10 cellular contexts compared by ENCODE assay signal in genomic region chr10:91201213-91201996, GRCh38. TPM values are rescaled to one million over a fixed set of nuclear protein-coding genes. Genes with fewer than 3 reads are reported as not detected.
DNase-seq lines count a peak whose midpoint lies in the region; ATAC-seq, FAIRE-seq and TF ChIP-seq lines count a peak whose summit lies in the region.
"Had no signal": no experiment of that assay in that cellular context is flagged by ENCODE, and none has a peak within 500 bp of the region (broad histone marks: within the 10 kb centered on the region; RNA-seq: fewer than 3 reads in every experiment).

No MANE protein-coding gene starts in this region.

- intact Hi-C loops in Caco-2 (cut with micrococcal nuclease; ENCODE audit: unreplicated experiment) = no loop called here

- no peak for TF ChIP-seq CTCF in Caco-2 (IDR thresholded peaks at IDR 0.05; ENCODE audit: insufficient read depth in 1 of 2, low read depth in 1 of 2, low read length in 1 of 2, severe bottlenecking in 1 of 2, unreplicated experiment in 1 of 2)

- no peaks in the 10 kb centered on the region for H3K36me3 Mint-ChIP-seq in Caco-2 (ENCODE audit: insufficient read depth, unreplicated experiment)

- BruUV-seq in Caco-2 (replicated peaks; lab: Mats Ljungman, UMichigan) = no TSS peak

- H3K9me3 Mint-ChIP-seq in Caco-2 (ENCODE audit: unreplicated experiment) = no peaks in the 10 kb centered on the region

- no peak overlapping the region for H3K27ac Mint-ChIP-seq in Caco-2 (ENCODE audit: unreplicated experiment)

- peak; percentile 42 to 43 for DNase-seq in activated CD4-positive, alpha-beta T cell treated with anti-CD3 and anti-CD28 coated beads, Interleukin-2, amount 50 U/mL, for 4 hours
- no peak for DNase-seq in small intestine
- DNase-seq in H4 (ENCODE audit: low spot score) = no peak
- no peak for DNase-seq in NCI-H2196 (lab: John Stamatoyannopoulos, UW; ENCODE audit: unreplicated experiment)
- no peak for DNase-seq in Caco-2
- DNase-seq in H7 = no peak
- DNase-seq: foreskin keratinocyte, NCI-H2171 treated with DMSO at 0.1 percent for 48 hours had no signal

- H3K9me3 ChIP-seq in small intestine (ENCODE audit: control insufficient read depth, low read depth) (no peaks in the 10 kb centered on the region), Caco-2 (no peaks in the 10 kb centered on the region)

- H3K4me3 Mint-ChIP-seq in Caco-2 (ENCODE audit: unreplicated experiment) = no peak overlapping the region

- ATAC-seq in GM18907 (IDR thresholded peaks at IDR 0.05; ENCODE audit: unreplicated experiment) (peak; percentile 48), HG02798 (IDR thresholded peaks at IDR 0.05; ENCODE audit: poor library complexity, unreplicated experiment) (peak; percentile 58)
- ATAC-seq: foreskin keratinocyte had no signal

- H3K4me3 ChIP-seq in small intestine (ENCODE audit: low read depth in 1 of 2, low read length in 2 of 2) (no peak overlapping the region), Caco-2 (ENCODE audit: low read depth, low read length) (no peak overlapping the region), H7 (ENCODE audit: insufficient read depth, low read depth, low read length) (no peak overlapping the region)

- no peaks in the 10 kb centered on the region for H3K4me1 Mint-ChIP-seq in Caco-2 (ENCODE audit: low read depth, unreplicated experiment)

- 17 to 48% (median 19%) methylated on average over 3 of the region's 3 CpGs for WGBS in small intestine, 3 donors

- POLR2A ChIA-PET in Caco-2 (lab: Charles Lee) = no interaction called here

- H3K27me3 ChIP-seq in small intestine (ENCODE audit: control insufficient read depth in 2 of 2, insufficient read depth in 2 of 2, low read length in 2 of 2) (no peaks in the 10 kb centered on the region), Caco-2 (replicated peaks; ENCODE audit: control insufficient read depth, insufficient read depth, low read length) (no peaks in the 10 kb centered on the region), H7 (ENCODE audit: control insufficient read depth, insufficient read depth, low read length) (no peaks in the 10 kb centered on the region)
- H3K27me3 ChIP-seq: foreskin keratinocyte had no signal

- CTCF ChIA-PET in Caco-2 (lab: Charles Lee) = no interaction called here

- H3K27me3 Mint-ChIP-seq in Caco-2 (ENCODE audit: insufficient read depth, unreplicated experiment) = peaks cover 13% of the 10 kb centered on the region

- H3K27ac ChIP-seq in small intestine (ENCODE audit: low read depth in 1 of 2, low read length in 1 of 2) = peak overlapping the region; percentile 55 to 80
- H3K27ac ChIP-seq: foreskin keratinocyte had no signal

- FAIRE-seq in small intestine (lab: Jason Lieb, UNC) = no peak

- H3K36me3 ChIP-seq in small intestine (ENCODE audit: control insufficient read depth in 2 of 2, insufficient read depth in 2 of 2, low read length in 2 of 2) (no peaks in the 10 kb centered on the region), Caco-2 (ENCODE audit: control insufficient read depth, insufficient read depth, low read length) (no peaks in the 10 kb centered on the region), H7 (replicated peaks; ENCODE audit: control insufficient read depth, insufficient read depth, low read length) (no peaks in the 10 kb centered on the region)

- H3K4me1 ChIP-seq in small intestine (ENCODE audit: control insufficient read depth in 2 of 2, insufficient read depth in 1 of 2, low read depth in 1 of 2, low read length in 1 of 2) (peaks cover 22 to 29% of the 10 kb centered on the region in 2 donors), Caco-2 (no peaks in the 10 kb centered on the region)
- H3K4me1 ChIP-seq: foreskin keratinocyte had no signal

RNA-seq across cellular contexts. Expression of gene PCGF5, which starts 19.1 kb away (rescaled TPM):
- polyA plus RNA-seq in small intestine = 10 to 100 TPM; 34.7 to 60.2 (median 43.5) TPM
- 23.4 and 29.6 TPM in 2 replicates for total RNA-seq in H4 (2014; rRNA removed; shearing (Covaris generic))
- total RNA-seq in Caco-2 (2022) = 9.6 and 12.0 TPM in 2 replicates
- total RNA-seq in H7 (2014; rRNA removed; shearing (Covaris generic)) = 4.8 TPM in 2 replicates

Comparison
In these comparisons a context has a peak if more than half of its experiments do, and no peak if none do; other contexts are left out.
1. DNase-seq: peak in activated CD4-positive, alpha-beta T cell treated with anti-CD3 and anti-CD28 coated beads, Interleukin-2, amount 50 U/mL, for 4 hours (2 of 2); none in small intestine (single experiment), H4 (single experiment), NCI-H2196 (single experiment), Caco-2 (0 of 2) and H7 (single experiment).